In the genomic region with DNA sequence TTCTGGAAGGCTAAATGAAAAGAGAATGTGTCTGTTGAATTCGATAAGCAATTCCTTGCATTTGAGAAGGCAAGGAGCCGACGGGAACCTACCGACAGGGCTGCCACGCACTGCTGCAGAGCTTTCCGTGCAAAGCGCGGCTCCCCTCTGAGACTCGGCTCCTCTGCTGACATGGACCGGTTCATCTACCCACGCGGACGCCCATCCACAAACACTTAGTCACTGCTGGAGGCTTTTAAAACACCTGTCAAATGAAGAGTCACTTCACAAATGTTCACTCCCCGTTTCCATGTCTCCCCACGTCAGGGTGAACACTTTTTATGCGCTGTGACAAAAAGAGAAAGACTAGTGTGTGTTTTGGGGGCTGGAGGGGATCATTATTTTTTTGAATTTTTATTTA, we compare ENCODE assay signal across 14 cellular contexts. TPM values are rescaled to one million over a fixed set of nuclear protein-coding genes. Genes with fewer than 3 reads are reported as not detected.
DNase-seq lines count a peak whose midpoint lies in the region.
"Had no signal": no experiment of that assay in that cellular context is flagged by ENCODE, and none has a peak within 500 bp of the region (broad histone marks: within the 10 kb centered on the region; RNA-seq: fewer than 3 reads in every experiment).

No MANE protein-coding gene starts in this region.

- peak; percentile 66 for DNase-seq in activated CD4-positive, alpha-beta memory T cell treated with anti-CD3 and anti-CD28 coated beads for 36 hours
- DNase-seq in activated CD4-positive, alpha-beta memory T cell treated with anti-CD3 and anti-CD28 coated beads, Interleukin-2, amount 10 ng/mL, durations not matched to agents 7 days and 5 days = no peak
- DNase-seq in Ammon's horn (ENCODE audit: low spot score) (peak; percentile 67), NCI-H128 (lab: John Stamatoyannopoulos, UW; ENCODE audit: unreplicated experiment) (peak; percentile 47), head of caudate nucleus (peak; percentile 45 to 95 (median 79)), NCI-H146 (lab: John Stamatoyannopoulos, UW) (no peak), GM19238 (ENCODE audit: insufficient read length, low spot score) (no peak), NCI-H82 (lab: John Stamatoyannopoulos, UW) (no peak)
- DNase-seq: NCI-H1105 treated with DMSO at 0.1 percent for 48 hours, NCI-H446 treated with DMSO at 0.1 percent for 48 hours, RPMI8226 had no signal

- no peaks in the 10 kb centered on the region for H3K36me3 Mint-ChIP-seq in activated CD4-positive, alpha-beta memory T cell treated with anti-CD3 and anti-CD28 coated beads for 36 hours
- peaks cover 5% of the 10 kb centered on the region for H3K36me3 Mint-ChIP-seq in activated CD4-positive, alpha-beta memory T cell treated with anti-CD3 and anti-CD28 coated beads, Interleukin-2, amount 10 ng/mL, durations not matched to agents 7 days and 5 days (ENCODE audit: low read depth)

- no peaks in the 10 kb centered on the region for H3K9me3 Mint-ChIP-seq in activated CD4-positive, alpha-beta memory T cell treated with anti-CD3 and anti-CD28 coated beads for 36 hours
- no peaks in the 10 kb centered on the region for H3K9me3 Mint-ChIP-seq in activated CD4-positive, alpha-beta memory T cell treated with anti-CD3 and anti-CD28 coated beads, Interleukin-2, amount 10 ng/mL, durations not matched to agents 7 days and 5 days
- H3K9me3 Mint-ChIP-seq: CD4-positive, alpha-beta T cell; effector memory CD8-positive, alpha-beta T cell; stimulated activated memory B cell treated with anti-CD40 and anti-IgM and Interleukin-4, amounts not matched to agents 10 μg/mL and 1 μg/mL and 100 μg/mL, for 72 hours had no signal

- H3K4me3 Mint-ChIP-seq in activated CD4-positive, alpha-beta memory T cell treated with anti-CD3 and anti-CD28 coated beads for 36 hours = no peak overlapping the region
- H3K4me3 Mint-ChIP-seq in activated CD4-positive, alpha-beta memory T cell treated with anti-CD3 and anti-CD28 coated beads, Interleukin-2, amount 10 ng/mL, durations not matched to agents 7 days and 5 days = no peak overlapping the region
- H3K4me3 Mint-ChIP-seq: CD4-positive, alpha-beta T cell; stimulated activated memory B cell treated with anti-CD40 and anti-IgM and Interleukin-4, amounts not matched to agents 10 μg/mL and 1 μg/mL and 100 μg/mL, for 72 hours had no signal

- POLR2A ChIA-PET in activated CD4-positive, alpha-beta memory T cell treated with anti-CD3 and anti-CD28 coated beads for 36 hours (lab: Charles Lee) = interaction anchor here (1.1 kb wide), 1 partner anchor 21 kb away, joined by 3 read pairs; no protein-coding TSS in a partner anchor
- POLR2A ChIA-PET in activated CD4-positive, alpha-beta memory T cell treated with anti-CD3 and anti-CD28 coated beads, Interleukin-2, amount 10 ng/mL, durations not matched to agents 7 days and 5 days (lab: Charles Lee) = interaction anchor here (1.1 to 1.7 kb wide), 5 partner anchors 10 to 144 kb away, joined by 3 to 18 read pairs (median 4); no protein-coding TSS in a partner anchor

- H3K27me3 Mint-ChIP-seq in activated CD4-positive, alpha-beta memory T cell treated with anti-CD3 and anti-CD28 coated beads for 36 hours = peaks cover 2% of the 10 kb centered on the region
- no peaks in the 10 kb centered on the region for H3K27me3 Mint-ChIP-seq in activated CD4-positive, alpha-beta memory T cell treated with anti-CD3 and anti-CD28 coated beads, Interleukin-2, amount 10 ng/mL, durations not matched to agents 7 days and 5 days
- H3K27me3 Mint-ChIP-seq: CD4-positive, alpha-beta T cell; effector memory CD8-positive, alpha-beta T cell; stimulated activated memory B cell treated with anti-CD40 and anti-IgM and Interleukin-4, amounts not matched to agents 10 μg/mL and 1 μg/mL and 100 μg/mL, for 72 hours had no signal

- intact Hi-C loops in activated CD4-positive, alpha-beta memory T cell treated with anti-CD3 and anti-CD28 coated beads for 36 hours (cut with micrococcal nuclease) = loop anchor here (1.0 to 5.0 kb wide), 4 partner anchors 10 to 131 kb away; no protein-coding TSS in a partner anchor
- intact Hi-C loops in head of caudate nucleus (cut with DNase I) = loop anchor here (10.0 kb wide), 1 partner anchor 125 kb away; the partner anchor contains the start of gene GNA12

- CTCF ChIA-PET in activated CD4-positive, alpha-beta memory T cell treated with anti-CD3 and anti-CD28 coated beads for 36 hours (lab: Charles Lee) = interaction anchor here (1.1 to 4.1 kb wide), 8 partner anchors 9 to 268 kb away, joined by 3 to 50 read pairs (median 12); no protein-coding TSS in a partner anchor
- CTCF ChIA-PET in activated CD4-positive, alpha-beta memory T cell treated with anti-CD3 and anti-CD28 coated beads, Interleukin-2, amount 10 ng/mL, durations not matched to agents 7 days and 5 days (lab: Charles Lee) = interaction anchor here (1.0 to 2.9 kb wide), 7 partner anchors 10 to 51 kb away, joined by 4 to 27 read pairs (median 5); no protein-coding TSS in a partner anchor

- H3K27ac Mint-ChIP-seq in activated CD4-positive, alpha-beta memory T cell treated with anti-CD3 and anti-CD28 coated beads for 36 hours = no peak overlapping the region
- no peak overlapping the region for H3K27ac Mint-ChIP-seq in activated CD4-positive, alpha-beta memory T cell treated with anti-CD3 and anti-CD28 coated beads, Interleukin-2, amount 10 ng/mL, durations not matched to agents 7 days and 5 days
- H3K27ac Mint-ChIP-seq: effector memory CD8-positive, alpha-beta T cell had no signal

- peaks cover 55% of the 10 kb centered on the region for H3K4me1 Mint-ChIP-seq in activated CD4-positive, alpha-beta memory T cell treated with anti-CD3 and anti-CD28 coated beads for 36 hours (ENCODE audit: low read depth)
- H3K4me1 Mint-ChIP-seq in activated CD4-positive, alpha-beta memory T cell treated with anti-CD3 and anti-CD28 coated beads, Interleukin-2, amount 10 ng/mL, durations not matched to agents 7 days and 5 days = peaks cover 56% of the 10 kb centered on the region

RNA-seq across cellular contexts. Expression of gene AMZ1, which starts 32.0 kb away (rescaled TPM):
- total RNA-seq in activated CD4-positive, alpha-beta memory T cell treated with anti-CD3 and anti-CD28 coated beads for 36 hours = under 1 TPM; 0.83 to 0.94 TPM
- under 1 TPM; 0.78 to 0.88 TPM for total RNA-seq in activated CD4-positive, alpha-beta memory T cell treated with anti-CD3 and anti-CD28 coated beads, Interleukin-2, amount 10 ng/mL, durations not matched to agents 7 days and 5 days

Comparison
In these comparisons a context has a peak if more than half of its experiments do, and no peak if none do; other contexts are left out.
1. DNase-seq: peak in activated CD4-positive, alpha-beta memory T cell treated with anti-CD3 and anti-CD28 coated beads for 36 hours (single experiment), Ammon's horn (single experiment), NCI-H128 (single experiment) and head of caudate nucleus (42 of 42); none in activated CD4-positive, alpha-beta memory T cell treated with anti-CD3 and anti-CD28 coated beads, Interleukin-2, amount 10 ng/mL, durations not matched to agents 7 days and 5 days (single experiment), NCI-H146 (single experiment), GM19238 (single experiment) and NCI-H82 (single experiment).